Comparison of ENCODE assay signal across 9 cellular contexts in genomic region chr5:62779010-62779422, GRCh38.
DNase-seq lines count a peak whose midpoint lies in the region; ATAC-seq, FAIRE-seq and TF ChIP-seq lines count a peak whose summit lies in the region.
"Had no signal": no experiment of that assay in that cellular context is flagged by ENCODE, and none has a peak within 500 bp of the region (broad histone marks: within the 10 kb centered on the region; RNA-seq: fewer than 3 reads in every experiment).

No MANE protein-coding gene starts in this region.

- no peaks in the 10 kb centered on the region for H3K9me3 ChIP-seq in CD4-positive, alpha-beta T cell (ENCODE audit: control insufficient read depth, low read length)
- no peaks in the 10 kb centered on the region for H3K9me3 ChIP-seq in SK-N-MC (ENCODE audit: low read depth, low read length)

- intact Hi-C loops in CD4-positive, alpha-beta T cell (cut with DNase I, micrococcal nuclease) = loop anchor here (1.0 to 5.0 kb wide), 2 partner anchors 319 to 337 kb away; no protein-coding TSS in a partner anchor
- intact Hi-C loops in natural killer cell (cut with micrococcal nuclease) = loop anchor here (1.0 kb wide), 2 partner anchors 319 to 336 kb away; no protein-coding TSS in a partner anchor

- no peak overlapping the region for H3K27ac Mint-ChIP-seq in CD4-positive, alpha-beta T cell
- no peak overlapping the region for H3K27ac Mint-ChIP-seq in natural killer cell
- H3K27ac Mint-ChIP-seq: naive thymus-derived CD8-positive, alpha-beta T cell had no signal

- CTCF ChIA-PET in CD4-positive, alpha-beta T cell (lab: Charles Lee) = interaction anchor here (1.0 to 1.7 kb wide), 2 partner anchors 316 to 324 kb away, joined by 3 read pairs; no protein-coding TSS in a partner anchor

- H3K36me3 Mint-ChIP-seq in CD4-positive, alpha-beta T cell (ENCODE audit: low read depth) = no peaks in the 10 kb centered on the region
- H3K36me3 Mint-ChIP-seq in natural killer cell = no peaks in the 10 kb centered on the region
- H3K36me3 Mint-ChIP-seq: naive thymus-derived CD8-positive, alpha-beta T cell had no signal

- H3K27me3 Mint-ChIP-seq in CD4-positive, alpha-beta T cell = peaks cover 7% of the 10 kb centered on the region
- no peaks in the 10 kb centered on the region for H3K27me3 Mint-ChIP-seq in natural killer cell (ENCODE audit: low read depth in 2 of 2)

- peak; percentile 73 for FAIRE-seq in GM19239 (lab: Jason Lieb, UNC)

- H3K9me3 Mint-ChIP-seq in CD4-positive, alpha-beta T cell = no peaks in the 10 kb centered on the region
- H3K9me3 Mint-ChIP-seq in natural killer cell = no peaks in the 10 kb centered on the region
- H3K9me3 Mint-ChIP-seq: naive thymus-derived CD8-positive, alpha-beta T cell had no signal

- H3K4me3 ChIP-seq in SK-N-MC = no peak overlapping the region

- POLR2A ChIA-PET in CD4-positive, alpha-beta T cell (lab: Charles Lee) = interaction anchor here (0.7 kb wide), 1 partner anchor 189 kb away, joined by 4 read pairs; no protein-coding TSS in a partner anchor

- no peaks in the 10 kb centered on the region for H3K4me1 Mint-ChIP-seq in CD4-positive, alpha-beta T cell (ENCODE audit: low read depth)
- no peaks in the 10 kb centered on the region for H3K4me1 Mint-ChIP-seq in natural killer cell

- H3K9ac ChIP-seq in SK-N-MC (ENCODE audit: insufficient read length) = no peak overlapping the region

- no peaks in the 10 kb centered on the region for H3K36me3 ChIP-seq in SK-N-MC (ENCODE audit: insufficient read depth, low read length)

- no peak for ATAC-seq in CD4-positive, alpha-beta T cell (ENCODE audit: poor library complexity)
- ATAC-seq in natural killer cell = peak in 1 of 3 donors; percentile 66
- no peak for ATAC-seq in GM21717 (IDR thresholded peaks at IDR 0.05; ENCODE audit: unreplicated experiment)
- ATAC-seq: naive thymus-derived CD8-positive, alpha-beta T cell had no signal

- DNase-seq in CD4-positive, alpha-beta T cell = no peak
- DNase-seq in GM19239 (ENCODE audit: insufficient read length, low spot score) = peak; percentile 19
- peak; percentile 80 for DNase-seq in LoVo (ENCODE audit: low spot score)
- peak; percentile 32 for DNase-seq in SK-N-MC (ENCODE audit: low read depth, low spot score)
- DNase-seq in fibroblast of gingiva (ENCODE audit: low read depth) = peak; percentile 42
- DNase-seq in natural killer cell = no peak
- no peak for DNase-seq in activated gamma-delta T cell (lab: John Stamatoyannopoulos, UW)

- no peak overlapping the region for H3K27ac ChIP-seq in CD4-positive, alpha-beta T cell (ENCODE audit: low read depth, low read length)
- H3K27ac ChIP-seq in SK-N-MC = no peak overlapping the region

- peak; percentile 70 for TF ChIP-seq CTCF in CD4-positive, alpha-beta T cell (IDR thresholded peaks at IDR 0.05)
- peak; percentile 83 for TF ChIP-seq CTCF in natural killer cell (IDR thresholded peaks at IDR 0.05)

- H3K27me3 ChIP-seq in CD4-positive, alpha-beta T cell (ENCODE audit: control insufficient read depth, insufficient read depth, low read length) = no peaks in the 10 kb centered on the region

- no peak overlapping the region for H3K4me3 Mint-ChIP-seq in CD4-positive, alpha-beta T cell
- no peak overlapping the region for H3K4me3 Mint-ChIP-seq in natural killer cell
- H3K4me3 Mint-ChIP-seq: naive thymus-derived CD8-positive, alpha-beta T cell had no signal

Comparison
In these comparisons a context has a peak if more than half of its experiments do, and no peak if none do; other contexts are left out.
1. DNase-seq: peak in GM19239 (single experiment), LoVo (single experiment), SK-N-MC (single experiment) and fibroblast of gingiva (single experiment); none in CD4-positive, alpha-beta T cell (0 of 10), natural killer cell (single experiment) and activated gamma-delta T cell (single experiment).